8 cellular contexts compared by ENCODE assay signal in genomic region chr9:3240651-3241268, GRCh38.
DNase-seq lines count a peak whose midpoint lies in the region; ATAC-seq lines count a peak whose summit lies in the region.

No MANE protein-coding gene starts in this region.

- peak; percentile 87 for ATAC-seq in GM18508 (IDR thresholded peaks at IDR 0.05; ENCODE audit: insufficient read depth, unreplicated experiment)
- ATAC-seq in HG02973 (IDR thresholded peaks at IDR 0.05; ENCODE audit: unreplicated experiment) = peak; percentile 70

- DNase-seq in AG08396 (ENCODE audit: low spot score) = peak; percentile 42
- peak; percentile 54 for DNase-seq in NCI-H2171 (lab: John Stamatoyannopoulos, UW)
- DNase-seq in activated CD4-positive, CD25-positive, alpha-beta regulatory T cell treated with anti-CD3 and anti-CD28 coated beads, Interleukin-2, amount 50 U/mL, for 16 hours (ENCODE audit: low read depth, low spot score) = peak; percentile 26
- DNase-seq in central memory CD4-positive, alpha-beta T cell = peak; percentile 15
- peak; percentile 72 for DNase-seq in kidney tubule cell (ENCODE audit: low spot score)
- peak; percentile 71 for DNase-seq in stimulated activated CD4-positive, alpha-beta T cell treated with anti-CD3 and anti-CD28 coated beads, Interleukin-4, amount 100 ng/mL, for 1 hour

Comparison
In these comparisons a context has a peak if more than half of its experiments do, and no peak if none do; other contexts are left out.
1. Peak in every context shown above with its lines: DNase-seq and ATAC-seq.
2. DNase-seq: peak in every context shown above with its lines; median percentile 72 in kidney tubule cell; 71 in stimulated activated CD4-positive, alpha-beta T cell treated with anti-CD3 and anti-CD28 coated beads, Interleukin-4, amount 100 ng/mL, for 1 hour; 54 in NCI-H2171; 42 in AG08396; 26 in activated CD4-positive, CD25-positive, alpha-beta regulatory T cell treated with anti-CD3 and anti-CD28 coated beads, Interleukin-2, amount 50 U/mL, for 16 hours; 15 in central memory CD4-positive, alpha-beta T cell.